In genomic region chr18:10422731-10423130, GRCh38 we compare ENCODE assay signal across 27 cellular contexts. TPM values are rescaled to one million over a fixed set of nuclear protein-coding genes. Genes with fewer than 3 reads are reported as not detected.
"Had no signal": no experiment of that assay in that cellular context is flagged by ENCODE, and none has a peak within 500 bp of the region (broad histone marks: within the 10 kb centered on the region; RNA-seq: fewer than 3 reads in every experiment).

No MANE protein-coding gene starts in this region.

- H3K9me3 Mint-ChIP-seq: activated B cell treated with CpG ODN at 0.5 μM for 24 hours; activated naive CD4-positive, alpha-beta T cell treated with anti-CD3 and anti-CD28 coated beads, Interleukin-2, amount 50 U/mL, for 24 hours; activated T-cell treated with anti-CD3 and anti-CD28 coated beads, Interleukin-2, amount 50 U/mL, for 24 hours; activated T-helper 1 cell treated with anti-CD3 and anti-CD28 coated beads, Interleukin-12 subunit alpha, Interleukin-12 subunit beta, Interleukin-2, Interleukin-4 antibody, amounts not matched to agents 30 ng/mL and 10 ng/mL and 1 ng/mL, durations not matched to agents 14 hours and 24 hours and 36 hours had no signal

- H3K4me1 ChIP-seq: Peyer's patch had no signal

- H3K36me3 ChIP-seq: brain microvascular endothelial cell, Peyer's patch had no signal

- H3K36me3 Mint-ChIP-seq: activated CD8-positive, alpha-beta memory T cell treated with anti-CD3 and anti-CD28 coated beads, Interleukin-2, amount 10 ng/mL, durations not matched to agents 7 days and 5 days; activated naive CD4-positive, alpha-beta T cell treated with anti-CD3 and anti-CD28 coated beads, Interleukin-2, amount 50 U/mL, for 24 hours had no signal

- H3K27ac Mint-ChIP-seq: activated B cell treated with CpG ODN at 0.5 μM for 24 hours; activated CD4-positive, alpha-beta T cell treated with anti-CD3 and anti-CD28 coated beads, Interleukin-2, amount 10 ng/mL, durations not matched to agents 24 days and 14 days; activated CD8-positive, alpha-beta memory T cell treated with anti-CD3 and anti-CD28 coated beads, Interleukin-2, amount 10 ng/mL, durations not matched to agents 7 days and 5 days; activated naive CD4-positive, alpha-beta T cell treated with anti-CD3 and anti-CD28 coated beads, Interleukin-2, amount 50 U/mL, for 24 hours; activated T-cell treated with anti-CD3 and anti-CD28 coated beads, Interleukin-2, amount 50 U/mL, for 24 hours; activated T-helper 1 cell treated with anti-CD3 and anti-CD28 coated beads, Interleukin-12 subunit alpha, Interleukin-12 subunit beta, Interleukin-2, Interleukin-4 antibody, amounts not matched to agents 30 ng/mL and 10 ng/mL and 1 ng/mL, durations not matched to agents 14 hours and 24 hours and 36 hours; T-helper 17 cell had no signal

- H3K4me1 Mint-ChIP-seq: activated B cell treated with CpG ODN at 0.5 μM for 24 hours; activated CD4-positive, alpha-beta T cell treated with anti-CD3 and anti-CD28 coated beads, Interleukin-2, amount 10 ng/mL, durations not matched to agents 24 days and 14 days; activated CD8-positive, alpha-beta memory T cell treated with anti-CD3 and anti-CD28 coated beads, Interleukin-2, amount 10 ng/mL, durations not matched to agents 7 days and 5 days; activated naive CD4-positive, alpha-beta T cell treated with anti-CD3 and anti-CD28 coated beads, Interleukin-2, amount 50 U/mL, for 24 hours; T-helper 17 cell had no signal

- H3K4me3 Mint-ChIP-seq: activated B cell treated with CpG ODN at 0.5 μM for 24 hours; activated CD4-positive, alpha-beta T cell treated with anti-CD3 and anti-CD28 coated beads, Interleukin-2, amount 10 ng/mL, durations not matched to agents 24 days and 14 days; activated CD8-positive, alpha-beta memory T cell treated with anti-CD3 and anti-CD28 coated beads, Interleukin-2, amount 10 ng/mL, durations not matched to agents 7 days and 5 days; activated naive CD4-positive, alpha-beta T cell treated with anti-CD3 and anti-CD28 coated beads, Interleukin-2, amount 50 U/mL, for 24 hours; activated T-cell treated with anti-CD3 and anti-CD28 coated beads, Interleukin-2, amount 50 U/mL, for 24 hours; activated T-helper 1 cell treated with anti-CD3 and anti-CD28 coated beads, Interleukin-12 subunit alpha, Interleukin-12 subunit beta, Interleukin-2, Interleukin-4 antibody, amounts not matched to agents 30 ng/mL and 10 ng/mL and 1 ng/mL, durations not matched to agents 14 hours and 24 hours and 36 hours; T-helper 17 cell had no signal

- H3K27me3 ChIP-seq: brain microvascular endothelial cell, Peyer's patch had no signal

- H3K27ac ChIP-seq: brain microvascular endothelial cell, Peyer's patch had no signal

- H3K9me3 ChIP-seq: Peyer's patch had no signal

- ATAC-seq: activated CD8-positive, alpha-beta memory T cell treated with anti-CD3 and anti-CD28 coated beads, Interleukin-2, amount 10 ng/mL, durations not matched to agents 7 days and 5 days; K562; T-helper 17 cell had no signal

- DNase-seq: activated B cell treated with CpG ODN at 0.5 μM for 24 hours; activated CD4-positive, alpha-beta T cell treated with anti-CD3 and anti-CD28 coated beads for 1 hour; activated CD4-positive, alpha-beta T cell treated with anti-CD3 and anti-CD28 coated beads, Interleukin-2, amount 10 ng/mL, durations not matched to agents 24 days and 14 days; activated CD4-positive, alpha-beta T cell treated with anti-CD3 and anti-CD28 coated beads, Interleukin-2, amount 50 U/mL, for 48 hours; activated CD8-positive, alpha-beta memory T cell treated with anti-CD3 and anti-CD28 coated beads, Interleukin-2, amount 10 ng/mL, durations not matched to agents 7 days and 5 days; activated effector memory CD4-positive, alpha-beta T cell treated with Interleukin-2 at 50 U/mL for 16 hours; activated naive CD4-positive, alpha-beta T cell; activated T-cell treated with anti-CD3 and anti-CD28 coated beads, Interleukin-2, amount 50 U/mL, for 24 hours; brain microvascular endothelial cell; Kasumi-1; NCI-H1092; NCI-H1417; NCI-H1694; NCI-H2029 treated with DMSO at 0.1 percent for 48 hours; NCI-H345; NCI-H510A; NCI-H526 treated with DMSO at 0.1 percent for 48 hours; NCI-H82; OCI-M1; Peyer's patch; SHP77 treated with DMSO at 0.1 percent for 48 hours; T-helper 17 cell; T1000 had no signal

- H3K4me3 ChIP-seq: K562, Peyer's patch had no signal

RNA-seq across cellular contexts. Expression of gene APCDD1, which starts 31.7 kb away (rescaled TPM):
- total RNA-seq: activated CD4-positive, alpha-beta T cell treated with anti-CD3 and anti-CD28 coated beads, Interleukin-2, amount 10 ng/mL, durations not matched to agents 24 days and 14 days; activated CD8-positive, alpha-beta memory T cell treated with anti-CD3 and anti-CD28 coated beads, Interleukin-2, amount 10 ng/mL, durations not matched to agents 7 days and 5 days; activated T-helper 1 cell treated with anti-CD3 and anti-CD28 coated beads, Interleukin-12 subunit alpha, Interleukin-12 subunit beta, Interleukin-2, Interleukin-4 antibody, amounts not matched to agents 30 ng/mL and 10 ng/mL and 1 ng/mL, durations not matched to agents 14 hours and 24 hours and 36 hours; SK-MEL-5; T-helper 17 cell had no signal
- polyA plus RNA-seq: K562 had no signal
